Comparison of ENCODE assay signal across 8 cellular contexts in genomic region chr14:69107407-69108003, GRCh38. TPM values are rescaled to one million over a fixed set of nuclear protein-coding genes. Genes with fewer than 3 reads are reported as not detected.
DNase-seq lines count a peak whose midpoint lies in the region; ATAC-seq and TF ChIP-seq lines count a peak whose summit lies in the region.

No MANE protein-coding gene starts in this region.

- H3K9me3 ChIP-seq in A673 (ENCODE audit: low read depth, low read length, poor library complexity, severe bottlenecking) (no peaks in the 10 kb centered on the region), SK-N-MC (ENCODE audit: low read depth, low read length) (no peaks in the 10 kb centered on the region), mucosa of descending colon (no peaks in the 10 kb centered on the region)

- H3K4me3 Mint-ChIP-seq in effector memory CD8-positive, alpha-beta T cell, result no peak overlapping the region

- no peaks in the 10 kb centered on the region for H3K27me3 Mint-ChIP-seq in effector memory CD8-positive, alpha-beta T cell

- peak overlapping the region in 1 of 2 donors; percentile 20 for H3K27ac Mint-ChIP-seq in effector memory CD8-positive, alpha-beta T cell

- DNase-seq in A673 (ENCODE audit: low spot score) (peak; percentile 72), G401 (ENCODE audit: low spot score) (peak; percentile 73), NCI-H1105 (lab: John Stamatoyannopoulos, UW) (peak; percentile 81), SK-N-MC (ENCODE audit: low read depth, low spot score) (peak; percentile 39), mucosa of descending colon (peak in 1 of 3 donors; percentile 64), coronary artery (ENCODE audit: low spot score) (no peak)
- peak; percentile 17 to 27 (median 26) for DNase-seq in effector memory CD8-positive, alpha-beta T cell

- peak; percentile 51 for ATAC-seq in effector memory CD8-positive, alpha-beta T cell (replicated peaks)
- ATAC-seq in mucosa of descending colon (peak; percentile 85), HG03432 (IDR thresholded peaks at IDR 0.05; ENCODE audit: unreplicated experiment) (no peak)

- no peak overlapping the region for H3K4me3 ChIP-seq in A673 (ENCODE audit: low read depth, low read length, poor library complexity, severe bottlenecking)
- no peak overlapping the region for H3K4me3 ChIP-seq in SK-N-MC
- no peak overlapping the region for H3K4me3 ChIP-seq in mucosa of descending colon
- H3K4me3 ChIP-seq in coronary artery, result no peak overlapping the region

- H3K27ac ChIP-seq in A673 (ENCODE audit: low read depth, low read length, poor library complexity, severe bottlenecking) (no peak overlapping the region), SK-N-MC (no peak overlapping the region), coronary artery (no peak overlapping the region)

- intact Hi-C loops in A673 (cut with micrococcal nuclease; ENCODE audit: unreplicated experiment), result loop anchor here (1.0 to 5.0 kb wide), 2 partner anchors 195 to 244 kb away; no protein-coding TSS in a partner anchor
- intact Hi-C loops in mucosa of descending colon (cut with DNase I, micrococcal nuclease), result loop anchor here in 1 of 2 donors (5.0 to 10.0 kb wide), 2 partner anchors 193 to 245 kb away; no protein-coding TSS in a partner anchor

- H3K4me1 ChIP-seq in A673 (ENCODE audit: insufficient read depth, low read length, poor library complexity, severe bottlenecking) (no peaks in the 10 kb centered on the region), mucosa of descending colon (ENCODE audit: low read depth) (peaks cover 8% of the 10 kb centered on the region)

- TF ChIP-seq CTCF in A673 (conservative IDR thresholded peaks at IDR 0.05; ENCODE audit: low read depth, low read length) (peak; percentile 68), mucosa of descending colon (IDR thresholded peaks at IDR 0.05) (peak; percentile 40), coronary artery (IDR thresholded peaks at IDR 0.05) (no peak)

- H3K9ac ChIP-seq in SK-N-MC (ENCODE audit: insufficient read length), result no peak overlapping the region

- POLR2A ChIA-PET in A673 (lab: Charles Lee; ENCODE audit: low non-redundant PET), result no interaction called here

- in situ Hi-C loops in G401 (cut with HindIII; ENCODE audit: low sequenced_read_pairs), result no loop called here

- H3K4me1 Mint-ChIP-seq in effector memory CD8-positive, alpha-beta T cell (ENCODE audit: low read depth in 2 of 2), result peaks cover 0 to 21% of the 10 kb centered on the region in 2 donors

- no peaks in the 10 kb centered on the region for H3K27me3 ChIP-seq in A673 (replicated peaks; ENCODE audit: insufficient read depth, low read depth, low read length, poor library complexity)

- BruUV-seq in A673 (replicated peaks; lab: Mats Ljungman, UMichigan), result no TSS peak

- H3K36me3 Mint-ChIP-seq in effector memory CD8-positive, alpha-beta T cell (ENCODE audit: insufficient read depth), result peaks cover 56% of the 10 kb centered on the region

- H3K36me3 ChIP-seq in A673 (ENCODE audit: insufficient read depth, low read length, poor library complexity, severe bottlenecking) (no peaks in the 10 kb centered on the region), SK-N-MC (ENCODE audit: insufficient read depth, low read length) (no peaks in the 10 kb centered on the region; the same call in 1 of the 2 replicates), mucosa of descending colon (ENCODE audit: low read depth) (no peaks in the 10 kb centered on the region)

- CTCF ChIA-PET in A673 (lab: Charles Lee), result interaction anchor here (0.5 to 2.2 kb wide), 7 partner anchors 22 to 282 kb away, joined by 3 to 17 read pairs (median 4); no protein-coding TSS in a partner anchor

- no peaks in the 10 kb centered on the region for H3K9me3 Mint-ChIP-seq in effector memory CD8-positive, alpha-beta T cell

RNA-seq across cellular contexts. Expression of gene DCAF5, which starts 45.4 kb away (rescaled TPM):
- total RNA-seq in A673 (2021) (22.0 and 26.8 TPM in 2 replicates), mucosa of descending colon (10 to 100 TPM; 36.4 to 71.4 (median 46.9) TPM)
- 22.7 and 25.5 TPM in 2 replicates for total RNA-seq in G401 (2014; rRNA removed; shearing (Covaris generic))
